Comparison of ENCODE assay signal across 22 cellular contexts in the genomic region with DNA sequence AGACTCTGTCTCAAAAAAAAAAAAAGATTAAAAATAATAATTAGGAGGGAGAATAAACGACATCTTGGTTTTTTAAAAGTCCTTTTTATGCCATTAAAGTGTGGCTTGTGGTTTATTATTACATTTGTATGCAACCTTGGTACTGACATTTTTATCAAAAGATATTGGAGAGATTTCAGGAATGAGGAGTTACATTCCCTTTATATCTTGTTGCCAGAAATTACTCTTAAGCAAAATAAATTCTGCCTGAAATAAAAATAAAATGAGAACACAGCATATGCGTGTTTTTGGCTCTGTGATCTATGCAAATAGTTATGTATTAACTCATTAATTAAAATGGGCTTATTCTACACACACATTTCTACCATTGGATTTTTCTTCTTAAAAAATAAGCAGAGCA.
A peak's percentile ranks its signal among the peaks of the same experiment; 100 is the strongest.
DNase-seq lines count a peak whose midpoint lies in the region; TF ChIP-seq lines count a peak whose summit lies in the region.
"Had no signal": no experiment of that assay in that cellular context is flagged by ENCODE, and none has a peak within 500 bp of the region (broad histone marks: within the 10 kb centered on the region; RNA-seq: fewer than 3 reads in every experiment).

No MANE protein-coding gene starts in this region.

- H3K9me3 Mint-ChIP-seq in HFFc6 (peaks cover 6% of the 10 kb centered on the region; the same call in 1 of the 2 replicates), nephron (peaks cover 11% of the 10 kb centered on the region)
- H3K9me3 Mint-ChIP-seq in activated CD4-positive, alpha-beta memory T cell treated with anti-CD3 and anti-CD28 coated beads for 36 hours: no peaks in the 10 kb centered on the region
- H3K9me3 Mint-ChIP-seq: CD8-positive, alpha-beta T cell had no signal

- POLR2A ChIA-PET in activated CD4-positive, alpha-beta memory T cell treated with anti-CD3 and anti-CD28 coated beads for 36 hours (lab: Charles Lee): no interaction called here

- DNase-seq in HFFc6: no peak
- DNase-seq in astrocyte of the cerebellum (ENCODE audit: low read depth): peak; percentile 36
- DNase-seq in fibroblast of gingiva (ENCODE audit: low read depth): peak; percentile 29
- DNase-seq in activated CD4-positive, alpha-beta memory T cell treated with anti-CD3 and anti-CD28 coated beads for 36 hours: no peak
- DNase-seq in NCI-H1436 (lab: John Stamatoyannopoulos, UW): no peak
- no peak for DNase-seq in hypothalamus (lab: John Stamatoyannopoulos, UW)
- no peak for DNase-seq in caudate nucleus (lab: John Stamatoyannopoulos, UW)
- DNase-seq: CD8-positive, alpha-beta T cell; DMS 273 treated with DMSO at 0.1 percent for 48 hours; DND-41; H7; Karpas-422; NCI-H1092; NCI-H146; NCI-H2029; NCI-H446; NCI-H524 treated with DMSO at 0.1 percent for 48 hours; NCI-H774; PC-3 had no signal

- in situ Hi-C loops in astrocyte of the cerebellum (cut with HindIII; ENCODE audit: low sequenced_read_pairs): no loop called here

- no peak overlapping the region for H3K4me3 ChIP-seq in astrocyte of the cerebellum (ENCODE audit: low read depth, low read length)

- H3K27ac Mint-ChIP-seq in HFFc6 (peak overlapping the region; percentile 39; the same call in 1 of the 2 replicates), nephron (peak overlapping the region in 2 of 3 experiments; percentile 49 to 86)
- H3K27ac Mint-ChIP-seq in activated CD4-positive, alpha-beta memory T cell treated with anti-CD3 and anti-CD28 coated beads for 36 hours: no peak overlapping the region
- H3K27ac Mint-ChIP-seq: B cell; CD8-positive, alpha-beta T cell had no signal

- no peak overlapping the region for H3K27ac ChIP-seq in caudate nucleus (ENCODE audit: low read depth, low read length)
- H3K27ac ChIP-seq: C4-2B had no signal

- H3K36me3 Mint-ChIP-seq in HFFc6 (ENCODE audit: low read depth) (peaks cover 17% of the 10 kb centered on the region), nephron (ENCODE audit: low read depth) (no peaks in the 10 kb centered on the region)
- no peaks in the 10 kb centered on the region for H3K36me3 Mint-ChIP-seq in activated CD4-positive, alpha-beta memory T cell treated with anti-CD3 and anti-CD28 coated beads for 36 hours
- H3K36me3 Mint-ChIP-seq: CD8-positive, alpha-beta T cell had no signal

- peaks cover 42% of the 10 kb centered on the region for H3K4me1 Mint-ChIP-seq in HFFc6 (ENCODE audit: low read depth)
- H3K4me1 Mint-ChIP-seq in nephron: peaks cover 32% of the 10 kb centered on the region
- H3K4me1 Mint-ChIP-seq in activated CD4-positive, alpha-beta memory T cell treated with anti-CD3 and anti-CD28 coated beads for 36 hours (ENCODE audit: low read depth): no peaks in the 10 kb centered on the region
- H3K4me1 Mint-ChIP-seq: B cell had no signal

- H3K4me3 Mint-ChIP-seq in HFFc6: peak overlapping the region; percentile 35; the same call in 1 of the 2 replicates
- H3K4me3 Mint-ChIP-seq in nephron: no peak overlapping the region
- no peak overlapping the region for H3K4me3 Mint-ChIP-seq in activated CD4-positive, alpha-beta memory T cell treated with anti-CD3 and anti-CD28 coated beads for 36 hours
- H3K4me3 Mint-ChIP-seq: B cell; CD8-positive, alpha-beta T cell had no signal

- H3K27me3 Mint-ChIP-seq in HFFc6 (ENCODE audit: insufficient read depth): peaks cover 4% of the 10 kb centered on the region
- no peaks in the 10 kb centered on the region for H3K27me3 Mint-ChIP-seq in nephron (ENCODE audit: low read depth)
- H3K27me3 Mint-ChIP-seq in activated CD4-positive, alpha-beta memory T cell treated with anti-CD3 and anti-CD28 coated beads for 36 hours: no peaks in the 10 kb centered on the region
- H3K27me3 Mint-ChIP-seq: B cell had no signal

- intact Hi-C loops in activated CD4-positive, alpha-beta memory T cell treated with anti-CD3 and anti-CD28 coated beads for 36 hours (cut with micrococcal nuclease): no loop called here

- TF ChIP-seq CTCF in HFFc6 (IDR thresholded peaks at IDR 0.05): no peak
- no peak for TF ChIP-seq CTCF in astrocyte of the cerebellum (IDR thresholded peaks at IDR 0.05; ENCODE audit: low read depth, low read length, missing control alignments)
- no peak for TF ChIP-seq CTCF in nephron (IDR thresholded peaks at IDR 0.05; ENCODE audit: unreplicated experiment in 3 of 3)

- CTCF ChIA-PET in activated CD4-positive, alpha-beta memory T cell treated with anti-CD3 and anti-CD28 coated beads for 36 hours (lab: Charles Lee): no interaction called here

Comparison
In these comparisons a context has a peak if more than half of its experiments do, and no peak if none do; other contexts are left out.
1. DNase-seq: peak in astrocyte of the cerebellum (single experiment) and fibroblast of gingiva (single experiment); none in HFFc6 (single experiment), activated CD4-positive, alpha-beta memory T cell treated with anti-CD3 and anti-CD28 coated beads for 36 hours (single experiment), NCI-H1436 (single experiment), hypothalamus (0 of 51) and caudate nucleus (0 of 61).